In genomic region chr20:23773127-23773526, GRCh38 we compare ENCODE assay signal across 19 cellular contexts. TPM values are rescaled to one million over a fixed set of nuclear protein-coding genes. Genes with fewer than 3 reads are reported as not detected.
DNase-seq lines count a peak whose midpoint lies in the region; ATAC-seq and TF ChIP-seq lines count a peak whose summit lies in the region.
"Had no signal": no experiment of that assay in that cellular context is flagged by ENCODE, and none has a peak within 500 bp of the region (broad histone marks: within the 10 kb centered on the region; RNA-seq: fewer than 3 reads in every experiment).

No MANE protein-coding gene starts in this region.

- TF ChIP-seq CTCF in coronary artery (IDR thresholded peaks at IDR 0.05): no peak

- no peak overlapping the region for H3K27ac Mint-ChIP-seq in activated CD4-positive, alpha-beta T cell treated with anti-CD3 and anti-CD28 coated beads, Interleukin-2, amount 10 ng/mL, durations not matched to agents 24 days and 14 days
- H3K27ac Mint-ChIP-seq in activated CD4-positive, alpha-beta T cell treated with anti-CD3 and anti-CD28 coated beads for 36 hours: no peak overlapping the region
- H3K27ac Mint-ChIP-seq: CD8-positive, alpha-beta T cell had no signal

- POLR2A ChIA-PET in activated CD4-positive, alpha-beta T cell treated with anti-CD3 and anti-CD28 coated beads for 36 hours (lab: Charles Lee): no interaction called here

- H3K4me3 Mint-ChIP-seq in activated CD4-positive, alpha-beta T cell treated with anti-CD3 and anti-CD28 coated beads, Interleukin-2, amount 10 ng/mL, durations not matched to agents 24 days and 14 days: no peak overlapping the region
- H3K4me3 Mint-ChIP-seq in activated CD4-positive, alpha-beta T cell treated with anti-CD3 and anti-CD28 coated beads for 36 hours: no peak overlapping the region
- H3K4me3 Mint-ChIP-seq: CD8-positive, alpha-beta T cell had no signal

- peak; percentile 35 for DNase-seq in activated CD4-positive, alpha-beta T cell treated with anti-CD3 and anti-CD28 coated beads, Interleukin-2, amount 10 ng/mL, durations not matched to agents 24 days and 14 days
- no peak for DNase-seq in activated CD4-positive, alpha-beta T cell treated with anti-CD3 and anti-CD28 coated beads for 36 hours
- DNase-seq in coronary artery (ENCODE audit: low spot score): peak; percentile 61
- DNase-seq in islet precursor cell: peak; percentile 37
- DNase-seq: 8988T; Calu3; CD8-positive, alpha-beta T cell; DMS79 treated with DMSO at 0.1 percent for 48 hours; GF-D8; IMR-90 had no signal

- no peaks in the 10 kb centered on the region for H3K36me3 Mint-ChIP-seq in activated CD4-positive, alpha-beta T cell treated with anti-CD3 and anti-CD28 coated beads, Interleukin-2, amount 10 ng/mL, durations not matched to agents 24 days and 14 days (ENCODE audit: low read depth)
- no peaks in the 10 kb centered on the region for H3K36me3 Mint-ChIP-seq in activated CD4-positive, alpha-beta T cell treated with anti-CD3 and anti-CD28 coated beads for 36 hours (ENCODE audit: low read depth)
- H3K36me3 Mint-ChIP-seq: CD8-positive, alpha-beta T cell had no signal

- CTCF ChIA-PET in activated CD4-positive, alpha-beta T cell treated with anti-CD3 and anti-CD28 coated beads for 36 hours (lab: Charles Lee): no interaction called here

- no peak for ATAC-seq in activated CD4-positive, alpha-beta T cell treated with anti-CD3 and anti-CD28 coated beads for 36 hours
- ATAC-seq in HG02938 (IDR thresholded peaks at IDR 0.05; ENCODE audit: unreplicated experiment) (no peak), HG02970 (IDR thresholded peaks at IDR 0.05; ENCODE audit: low FRiP score, unreplicated experiment) (no peak), GM19467 (IDR thresholded peaks at IDR 0.05; ENCODE audit: unreplicated experiment) (no peak)
- ATAC-seq: CD8-positive, alpha-beta T cell had no signal

- no peak overlapping the region for H3K27ac ChIP-seq in coronary artery
- H3K27ac ChIP-seq: BLaER1 treated with 17β-estradiol and CSF1 and Interleukin-3, amounts not matched to agents 10 nM and 100 nM; HL-60 had no signal

- H3K4me3 ChIP-seq in coronary artery: no peak overlapping the region
- H3K4me3 ChIP-seq: BLaER1 treated with 17β-estradiol and CSF1 and Interleukin-3, amounts not matched to agents 10 nM and 100 nM; HAP-1 had no signal

- intact Hi-C loops in activated CD4-positive, alpha-beta T cell treated with anti-CD3 and anti-CD28 coated beads, Interleukin-2, amount 10 ng/mL, durations not matched to agents 24 days and 14 days (cut with micrococcal nuclease): no loop called here
- intact Hi-C loops in activated CD4-positive, alpha-beta T cell treated with anti-CD3 and anti-CD28 coated beads for 36 hours (cut with DNase I, micrococcal nuclease): no loop called here

- H3K9me3 Mint-ChIP-seq in activated CD4-positive, alpha-beta T cell treated with anti-CD3 and anti-CD28 coated beads, Interleukin-2, amount 10 ng/mL, durations not matched to agents 24 days and 14 days: no peaks in the 10 kb centered on the region
- H3K9me3 Mint-ChIP-seq in activated CD4-positive, alpha-beta T cell treated with anti-CD3 and anti-CD28 coated beads for 36 hours (ENCODE audit: low read depth): no peaks in the 10 kb centered on the region
- H3K9me3 Mint-ChIP-seq: CD8-positive, alpha-beta T cell had no signal

- H3K4me1 Mint-ChIP-seq in activated CD4-positive, alpha-beta T cell treated with anti-CD3 and anti-CD28 coated beads, Interleukin-2, amount 10 ng/mL, durations not matched to agents 24 days and 14 days: no peaks in the 10 kb centered on the region
- no peaks in the 10 kb centered on the region for H3K4me1 Mint-ChIP-seq in activated CD4-positive, alpha-beta T cell treated with anti-CD3 and anti-CD28 coated beads for 36 hours

- H3K27me3 Mint-ChIP-seq in activated CD4-positive, alpha-beta T cell treated with anti-CD3 and anti-CD28 coated beads, Interleukin-2, amount 10 ng/mL, durations not matched to agents 24 days and 14 days: peaks cover 2% of the 10 kb centered on the region
- peaks cover 5% of the 10 kb centered on the region for H3K27me3 Mint-ChIP-seq in activated CD4-positive, alpha-beta T cell treated with anti-CD3 and anti-CD28 coated beads for 36 hours

RNA-seq across cellular contexts. Expression of gene CST1, which starts 22.4 kb away (rescaled TPM):
- total RNA-seq in activated CD4-positive, alpha-beta T cell treated with anti-CD3 and anti-CD28 coated beads, Interleukin-2, amount 10 ng/mL, durations not matched to agents 24 days and 14 days: not detected in 2 replicates
- not detected for total RNA-seq in activated CD4-positive, alpha-beta T cell treated with anti-CD3 and anti-CD28 coated beads for 36 hours
- total RNA-seq: A673; CD8-positive, alpha-beta T cell; HT1080; IMR-90 had no signal

RNA-seq across cellular contexts. Expression of gene CST2, which starts 53.4 kb away (rescaled TPM):
- not detected in 2 replicates for total RNA-seq in activated CD4-positive, alpha-beta T cell treated with anti-CD3 and anti-CD28 coated beads, Interleukin-2, amount 10 ng/mL, durations not matched to agents 24 days and 14 days
- total RNA-seq in activated CD4-positive, alpha-beta T cell treated with anti-CD3 and anti-CD28 coated beads for 36 hours: not detected
- total RNA-seq: A673; Calu3; CD8-positive, alpha-beta T cell; H4; HT1080; IMR-90 had no signal
